Comparison of ENCODE assay signal across 2 cellular contexts in genomic region chr6:136319732-136320131, GRCh38.
A peak's percentile ranks its signal among the peaks of the same experiment; 100 is the strongest.
TF ChIP-seq lines count a peak whose summit lies in the region.

No MANE protein-coding gene starts in this region.

TF ChIP-seq in SK-N-SH, 30 proteins besides CTCF, POLR2A, EP300 and RAD21 (continued from another document):
- TF ChIP-seq RCOR1 (IDR thresholded peaks at IDR 0.05; ENCODE audit: low read length) (no peak), PBX3 (IDR thresholded peaks at IDR 0.05) (no peak)
TF ChIP-seq in SK-N-SH: peak in this region for 1.

TF ChIP-seq in K562, 482 proteins besides CTCF, POLR2A, EP300 and RAD21:
- no peak for TF ChIP-seq TRIM24 (IDR thresholded peaks at IDR 0.05)
- TF ChIP-seq HEY1 (CRISPR knock-in tag; IDR thresholded peaks at IDR 0.05; ENCODE audit: borderline replicate concordance), result no peak
- TF ChIP-seq CREB3L1 (IDR thresholded peaks at IDR 0.05; ENCODE audit: borderline replicate concordance, low read depth), result no peak
- no peak for TF ChIP-seq KLF1 (tag; IDR thresholded peaks at IDR 0.05)
- TF ChIP-seq HOXB6 (CRISPR knock-in tag; IDR thresholded peaks at IDR 0.05; ENCODE audit: borderline replicate concordance), result no peak
- TF ChIP-seq E4F1 (CRISPR knock-in tag; IDR thresholded peaks at IDR 0.05; ENCODE audit: borderline replicate concordance), result no peak
- TF ChIP-seq RFX5 (IDR thresholded peaks at IDR 0.05; ENCODE audit: low read depth, low read length), result peak; percentile 91
- TF ChIP-seq ATF7 (IDR thresholded peaks at IDR 0.05), result no peak
- no peak for TF ChIP-seq ATF1 (CRISPR knock-in tag; IDR thresholded peaks at IDR 0.05)
- TF ChIP-seq ATF1 (tag; IDR thresholded peaks at IDR 0.05), result peak; percentile 23; the same call in 1 of the 2 replicates
- TF ChIP-seq ZKSCAN1 (IDR thresholded peaks at IDR 0.05; ENCODE audit: low read depth, low read length), result no peak
- no peak for TF ChIP-seq ZBTB2 (IDR thresholded peaks at IDR 0.05)
